Comparison of ENCODE assay signal across 12 cellular contexts in the genomic region with DNA sequence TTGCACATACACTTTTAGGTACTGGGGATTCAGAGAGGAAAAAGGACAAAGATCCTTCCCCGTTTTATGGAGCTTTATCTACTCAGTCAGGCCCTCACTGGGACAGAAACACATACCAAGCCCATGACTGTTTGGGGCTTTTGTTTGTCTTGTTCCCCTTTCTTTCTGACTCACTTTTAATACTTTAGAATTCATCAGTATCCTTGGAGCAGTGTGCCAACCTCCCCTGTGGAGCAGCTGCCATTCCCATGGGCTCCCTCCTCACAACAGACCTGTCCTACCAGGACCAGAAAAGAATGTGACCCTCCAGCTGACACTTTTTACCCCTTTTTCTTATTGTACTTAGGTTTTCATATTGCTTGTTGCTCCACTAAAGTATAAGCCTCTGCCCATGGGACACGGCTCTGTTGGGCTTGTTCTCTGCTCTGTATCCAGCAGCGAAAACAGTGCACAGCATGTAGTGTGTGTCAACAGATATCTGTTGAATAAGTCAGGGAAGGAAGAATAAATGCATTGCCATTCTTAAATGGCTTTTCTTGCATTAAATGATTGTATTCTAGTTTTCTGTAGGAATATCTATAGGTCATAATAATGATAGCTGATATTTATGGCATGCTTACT.
DNase-seq lines count a peak whose midpoint lies in the region; TF ChIP-seq lines count a peak whose summit lies in the region.
"Had no signal": no experiment of that assay in that cellular context is flagged by ENCODE, and none has a peak within 500 bp of the region (broad histone marks: within the 10 kb centered on the region; RNA-seq: fewer than 3 reads in every experiment).

No MANE protein-coding gene starts in this region.

- H3K4me3 Mint-ChIP-seq in CD14-positive monocyte, result no peak overlapping the region
- H3K4me3 Mint-ChIP-seq: CD4-positive, alpha-beta T cell had no signal

- H3K27me3 Mint-ChIP-seq in CD14-positive monocyte (ENCODE audit: low read depth in 3 of 3), result no peaks in the 10 kb centered on the region
- H3K27me3 Mint-ChIP-seq: CD4-positive, alpha-beta T cell had no signal

- peak overlapping the region in 1 of 7 donors; percentile 64 for H3K27ac Mint-ChIP-seq in CD14-positive monocyte
- H3K27ac Mint-ChIP-seq: CD4-positive, alpha-beta T cell had no signal

- H3K4me3 ChIP-seq in astrocyte of the spinal cord (ENCODE audit: low read depth, low read length) (no peak overlapping the region), kidney epithelial cell (ENCODE audit: low read depth, low read length) (no peak overlapping the region), tibial nerve (no peak overlapping the region)
- H3K4me3 ChIP-seq: SK-N-MC had no signal

- no peaks in the 10 kb centered on the region for H3K36me3 Mint-ChIP-seq in CD14-positive monocyte

- TF ChIP-seq POLR2A in tibial nerve (IDR thresholded peaks at IDR 0.05), result no peak

- H3K36me3 ChIP-seq in kidney epithelial cell (ENCODE audit: control insufficient read depth, insufficient read depth, low read length) (no peaks in the 10 kb centered on the region), tibial nerve (no peaks in the 10 kb centered on the region)
- H3K36me3 ChIP-seq: neutrophil had no signal

- no peaks in the 10 kb centered on the region for H3K4me1 Mint-ChIP-seq in CD14-positive monocyte

- H3K4me1 ChIP-seq in tibial nerve, result no peaks in the 10 kb centered on the region

- TF ChIP-seq CTCF in astrocyte of the spinal cord (IDR thresholded peaks at IDR 0.05; ENCODE audit: low read depth, low read length), result no peak
- TF ChIP-seq CTCF in kidney epithelial cell (IDR thresholded peaks at IDR 0.05; ENCODE audit: insufficient read depth, low read length, poor library complexity, severe bottlenecking), result no peak
- TF ChIP-seq CTCF in CD14-positive monocyte (IDR thresholded peaks at IDR 0.05), result no peak
- TF ChIP-seq CTCF in tibial nerve (IDR thresholded peaks at IDR 0.05), result no peak

- intact Hi-C loops in CD14-positive monocyte (cut with micrococcal nuclease) (no loop called here), head of caudate nucleus (cut with DNase I) (no loop called here)

- H3K9me3 ChIP-seq in tibial nerve, result no peaks in the 10 kb centered on the region
- H3K9me3 ChIP-seq: neutrophil had no signal

- DNase-seq in AG08396 (ENCODE audit: low spot score), result peak; percentile 68
- DNase-seq in M059J (ENCODE audit: low read depth), result peak; percentile 95
- peak; percentile 95 for DNase-seq in astrocyte of the spinal cord (ENCODE audit: low read depth, low spot score)
- DNase-seq in kidney epithelial cell (ENCODE audit: low read depth), result peak; percentile 86
- DNase-seq in GOT3 (lab: John Stamatoyannopoulos, UW), result no peak
- no peak for DNase-seq in CD14-positive monocyte (ENCODE audit: low spot score)
- DNase-seq in tibial nerve (ENCODE audit: low spot score in 2 of 2), result no peak
- no peak for DNase-seq in head of caudate nucleus
- DNase-seq: CD4-positive, alpha-beta T cell; NCI-H1694 had no signal

- no peak for TF ChIP-seq EP300 in tibial nerve (IDR thresholded peaks at IDR 0.05)

- in situ Hi-C loops in astrocyte of the spinal cord (cut with HindIII; ENCODE audit: low sequenced_read_pairs), result no loop called here

- WGBS in tibial nerve, 2 donors, result 80 to 86% methylated on average over 3 of the region's 3 CpGs

- no peak overlapping the region for H3K27ac ChIP-seq in tibial nerve
- H3K27ac ChIP-seq: neutrophil, SK-N-MC had no signal

- H3K27me3 ChIP-seq in kidney epithelial cell (ENCODE audit: control insufficient read depth, insufficient read depth, low read length), result no peaks in the 10 kb centered on the region
- no peaks in the 10 kb centered on the region for H3K27me3 ChIP-seq in tibial nerve
- H3K27me3 ChIP-seq: neutrophil had no signal

- peaks cover 0 to 10% (median 2%) of the 10 kb centered on the region in 7 donors for H3K9me3 Mint-ChIP-seq in CD14-positive monocyte
- H3K9me3 Mint-ChIP-seq: CD4-positive, alpha-beta T cell had no signal

Comparison
In these comparisons a context has a peak if more than half of its experiments do, and no peak if none do; other contexts are left out.
1. DNase-seq: peak in AG08396 (single experiment), M059J (single experiment), astrocyte of the spinal cord (single experiment) and kidney epithelial cell (single experiment); none in GOT3 (single experiment), CD14-positive monocyte (single experiment), tibial nerve (0 of 2) and head of caudate nucleus (0 of 42).